ENCODE assay signal across 10 cellular contexts in the genomic region with DNA sequence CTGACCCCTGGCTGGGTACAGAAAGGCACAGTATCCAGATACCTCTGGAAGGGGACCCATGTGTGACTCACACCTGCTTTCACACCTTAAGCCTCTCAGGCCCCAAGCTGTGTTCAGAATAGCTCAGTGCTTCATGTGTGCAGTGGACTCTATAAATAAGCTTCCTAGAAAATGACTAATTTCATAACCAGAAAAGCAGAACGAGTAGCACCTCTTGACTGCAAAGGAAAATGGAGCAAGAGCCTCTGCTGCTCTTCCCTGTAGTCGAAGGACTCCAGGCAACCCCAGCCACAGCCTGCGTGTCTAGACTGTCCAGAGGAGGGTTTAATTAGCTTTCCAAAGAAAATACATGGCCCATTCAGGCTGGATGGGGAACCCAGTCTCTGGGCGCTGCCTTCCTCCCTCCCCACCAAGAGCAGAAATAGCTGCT. TPM values are rescaled to one million over a fixed set of nuclear protein-coding genes. Genes with fewer than 3 reads are reported as not detected.
DNase-seq lines count a peak whose midpoint lies in the region; ATAC-seq and TF ChIP-seq lines count a peak whose summit lies in the region.
"Had no signal": no experiment of that assay in that cellular context is flagged by ENCODE, and none has a peak within 500 bp of the region (broad histone marks: within the 10 kb centered on the region; RNA-seq: fewer than 3 reads in every experiment).

No MANE protein-coding gene starts in this region.

- peak; percentile 62 to 77 for ATAC-seq in activated naive CD4-positive, alpha-beta T cell treated with anti-CD3 and anti-CD28 coated beads, Interleukin-2, amount 50 U/mL, for 72 hours
- peak; percentile 80 for ATAC-seq in HG02840 (IDR thresholded peaks at IDR 0.05; ENCODE audit: low FRiP score, unreplicated experiment)

- H3K4me3 Mint-ChIP-seq in activated naive CD4-positive, alpha-beta T cell treated with anti-CD3 and anti-CD28 coated beads for 36 hours, result no peak overlapping the region

- no peak overlapping the region for H3K27ac Mint-ChIP-seq in activated naive CD4-positive, alpha-beta T cell treated with anti-CD3 and anti-CD28 coated beads, Interleukin-2, amount 50 U/mL, for 72 hours
- no peak overlapping the region for H3K27ac Mint-ChIP-seq in activated naive CD4-positive, alpha-beta T cell treated with anti-CD3 and anti-CD28 coated beads for 36 hours

- no peak overlapping the region for H3K4me3 ChIP-seq in coronary artery
- H3K4me3 ChIP-seq: lung had no signal

- CTCF ChIA-PET in activated naive CD4-positive, alpha-beta T cell treated with anti-CD3 and anti-CD28 coated beads for 36 hours (lab: Charles Lee), result interaction anchor here (0.6 to 2.1 kb wide), 8 partner anchors 9 to 653 kb away, joined by 3 to 7 read pairs (median 3); no protein-coding TSS in a partner anchor

- H3K27me3 Mint-ChIP-seq in activated naive CD4-positive, alpha-beta T cell treated with anti-CD3 and anti-CD28 coated beads for 36 hours (ENCODE audit: low read depth), result no peaks in the 10 kb centered on the region

- intact Hi-C loops in activated naive CD4-positive, alpha-beta T cell treated with anti-CD3 and anti-CD28 coated beads for 36 hours (cut with micrococcal nuclease), result no loop called here

- no peaks in the 10 kb centered on the region for H3K36me3 Mint-ChIP-seq in activated naive CD4-positive, alpha-beta T cell treated with anti-CD3 and anti-CD28 coated beads, Interleukin-2, amount 50 U/mL, for 72 hours
- no peaks in the 10 kb centered on the region for H3K36me3 Mint-ChIP-seq in activated naive CD4-positive, alpha-beta T cell treated with anti-CD3 and anti-CD28 coated beads for 36 hours (ENCODE audit: low read depth)

- DNase-seq in activated naive CD4-positive, alpha-beta T cell treated with anti-CD3 and anti-CD28 coated beads, Interleukin-2, amount 50 U/mL, for 72 hours (ENCODE audit: low spot score in 2 of 2), result peak in 1 of 2 donors; percentile 10
- DNase-seq in activated naive CD4-positive, alpha-beta T cell treated with anti-CD3 and anti-CD28 coated beads for 36 hours, result no peak
- DNase-seq in NK-92 treated with Interleukin-12 subunit alpha and Interleukin-12 subunit beta, amount 100 ng/mL, for 24 hours (lab: John Stamatoyannopoulos, UW), result peak; percentile 64
- DNase-seq in superior temporal gyrus (ENCODE audit: extremely low spot score) (peak; percentile 60), NCI-H146 (lab: John Stamatoyannopoulos, UW) (no peak), HUDEP-2 (lab: John Stamatoyannopoulos, UW; ENCODE audit: unreplicated experiment in 76 of 76) (no peak), coronary artery (ENCODE audit: low spot score) (no peak)

- peaks cover 8% of the 10 kb centered on the region for H3K4me1 Mint-ChIP-seq in activated naive CD4-positive, alpha-beta T cell treated with anti-CD3 and anti-CD28 coated beads for 36 hours (ENCODE audit: low read depth)

- no peaks in the 10 kb centered on the region for H3K9me3 Mint-ChIP-seq in activated naive CD4-positive, alpha-beta T cell treated with anti-CD3 and anti-CD28 coated beads, Interleukin-2, amount 50 U/mL, for 72 hours
- H3K9me3 Mint-ChIP-seq in activated naive CD4-positive, alpha-beta T cell treated with anti-CD3 and anti-CD28 coated beads for 36 hours, result no peaks in the 10 kb centered on the region

- no peak overlapping the region for H3K27ac ChIP-seq in coronary artery

- no peak for TF ChIP-seq CTCF in coronary artery (IDR thresholded peaks at IDR 0.05)

RNA-seq across cellular contexts. Expression of a gene that starts 23.1 kb away (rescaled TPM):
- total RNA-seq in activated naive CD4-positive, alpha-beta T cell treated with anti-CD3 and anti-CD28 coated beads, Interleukin-2, amount 50 U/mL, for 72 hours, result not detected
- not detected for total RNA-seq in activated naive CD4-positive, alpha-beta T cell treated with anti-CD3 and anti-CD28 coated beads for 36 hours
- total RNA-seq: dermis microvascular lymphatic vessel endothelial cell had no signal

RNA-seq across cellular contexts. Expression of a gene that starts 42.5 kb away (rescaled TPM):
- total RNA-seq in activated naive CD4-positive, alpha-beta T cell treated with anti-CD3 and anti-CD28 coated beads, Interleukin-2, amount 50 U/mL, for 72 hours, result under 1 TPM; 0.19 to 0.36 TPM
- 1 to 10 TPM; 1.2 to 1.3 TPM for total RNA-seq in activated naive CD4-positive, alpha-beta T cell treated with anti-CD3 and anti-CD28 coated beads for 36 hours

Comparison
In these comparisons a context has a peak if more than half of its experiments do, and no peak if none do; other contexts are left out.
1. DNase-seq: peak in NK-92 treated with Interleukin-12 subunit alpha and Interleukin-12 subunit beta, amount 100 ng/mL, for 24 hours (single experiment) and superior temporal gyrus (single experiment); none in activated naive CD4-positive, alpha-beta T cell treated with anti-CD3 and anti-CD28 coated beads for 36 hours (single experiment), NCI-H146 (single experiment), HUDEP-2 (0 of 76) and coronary artery (single experiment).